ENCODE assay signal across 23 cellular contexts in the genomic region with DNA sequence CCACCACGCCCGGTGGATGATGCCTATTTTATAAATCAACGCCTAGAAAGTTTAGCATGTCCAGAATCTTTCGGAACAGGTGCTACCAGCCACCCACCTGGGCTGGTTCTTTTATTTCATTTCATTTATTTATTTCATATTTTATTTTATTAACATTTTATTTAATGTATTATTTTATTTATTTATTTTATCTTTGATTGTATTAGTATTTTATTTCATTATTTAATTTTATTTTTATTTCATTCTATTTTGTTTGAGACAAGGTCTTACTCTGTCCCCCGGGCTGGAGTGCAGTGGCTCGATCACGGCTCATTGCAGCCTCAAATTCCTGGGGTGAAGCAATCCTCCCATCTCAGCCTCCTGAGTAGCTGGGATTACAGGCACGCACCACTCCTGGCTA.
"Had no signal": no experiment of that assay in that cellular context is flagged by ENCODE, and none has a peak within 500 bp of the region (broad histone marks: within the 10 kb centered on the region; RNA-seq: fewer than 3 reads in every experiment).

No MANE protein-coding gene starts in this region.

- H3K27me3 Mint-ChIP-seq: memory B cell; naive thymus-derived CD4-positive, alpha-beta T cell; natural killer cell treated with Interleukin-12 subunit alpha and Interleukin-12 subunit beta and Interleukin-15 and Interleukin-18, amount 100 ng/mL, for 72 hours; stimulated activated naive B cell treated with anti-CD40 and anti-IgM and Interleukin-4, amounts not matched to agents 10 μg/mL and 1 μg/mL and 100 μg/mL, for 72 hours had no signal

- DNase-seq: islet precursor cell; left ventricle myocardium superior; midbrain; mucosa of descending colon; pancreas; retina; right cardiac atrium; stimulated activated CD4-positive, alpha-beta T cell treated with anti-CD3 and anti-CD28 coated beads, Interleukin-12 subunit alpha, Interleukin-12 subunit beta, amount 100 ng/mL, for 4 hours; stimulated activated CD4-positive, alpha-beta T cell treated with anti-CD3 and anti-CD28 coated beads, Interleukin-15, amount 100 ng/mL, for 24 hours; stimulated activated CD4-positive, alpha-beta T cell treated with anti-CD3 and anti-CD28 coated beads, Interleukin-2, amount 100 ng/mL, for 24 hours; stimulated activated CD4-positive, alpha-beta T cell treated with anti-CD3 and anti-CD28 coated beads, Interleukin-4, amount 100 ng/mL, for 1 hour; stimulated activated naive B cell treated with anti-CD40 and anti-IgM and Interleukin-4, amounts not matched to agents 10 μg/mL and 1 μg/mL and 100 μg/mL, for 72 hours; stimulated activated naive CD8-positive, alpha-beta T cell treated with anti-CD3 and anti-CD28 coated beads, Interleukin-15, Interleukin-2, amounts not matched to agents 100 U/mL and 50 U/mL, for 24 hours; stomach; tibial artery; trophoblast cell; upper lobe of right lung; uterus had no signal

- H3K36me3 Mint-ChIP-seq: memory B cell; naive thymus-derived CD4-positive, alpha-beta T cell; natural killer cell treated with Interleukin-12 subunit alpha and Interleukin-12 subunit beta and Interleukin-15 and Interleukin-18, amount 100 ng/mL, for 72 hours; stimulated activated naive B cell treated with anti-CD40 and anti-IgM and Interleukin-4, amounts not matched to agents 10 μg/mL and 1 μg/mL and 100 μg/mL, for 72 hours had no signal

- H3K4me3 Mint-ChIP-seq: memory B cell; naive thymus-derived CD4-positive, alpha-beta T cell; natural killer cell treated with Interleukin-12 subunit alpha and Interleukin-12 subunit beta and Interleukin-15 and Interleukin-18, amount 100 ng/mL, for 72 hours; stimulated activated naive B cell treated with anti-CD40 and anti-IgM and Interleukin-4, amounts not matched to agents 10 μg/mL and 1 μg/mL and 100 μg/mL, for 72 hours had no signal

- H3K27ac Mint-ChIP-seq: memory B cell; naive thymus-derived CD4-positive, alpha-beta T cell; natural killer cell treated with Interleukin-12 subunit alpha and Interleukin-12 subunit beta and Interleukin-15 and Interleukin-18, amount 100 ng/mL, for 72 hours; stimulated activated naive B cell treated with anti-CD40 and anti-IgM and Interleukin-4, amounts not matched to agents 10 μg/mL and 1 μg/mL and 100 μg/mL, for 72 hours had no signal

- ATAC-seq: left lobe of liver; left ventricle myocardium superior; mucosa of descending colon; naive thymus-derived CD4-positive, alpha-beta T cell; natural killer cell treated with Interleukin-12 subunit alpha and Interleukin-12 subunit beta and Interleukin-15 and Interleukin-18, amount 100 ng/mL, for 72 hours; pancreas; right cardiac atrium; sciatic nerve; stimulated activated naive B cell treated with anti-CD40 and anti-IgM and Interleukin-4, amounts not matched to agents 10 μg/mL and 1 μg/mL and 100 μg/mL, for 72 hours; stimulated activated naive CD8-positive, alpha-beta T cell treated with anti-CD3 and anti-CD28 coated beads, Interleukin-15, Interleukin-2, amounts not matched to agents 100 U/mL and 50 U/mL, for 24 hours; upper lobe of right lung had no signal

- H3K4me1 Mint-ChIP-seq: memory B cell; naive thymus-derived CD4-positive, alpha-beta T cell; stimulated activated naive B cell treated with anti-CD40 and anti-IgM and Interleukin-4, amounts not matched to agents 10 μg/mL and 1 μg/mL and 100 μg/mL, for 72 hours had no signal
